ENCODE assay signal across 3 cellular contexts in genomic region chr14:65410640-65411039, GRCh38.
TF ChIP-seq lines count a peak whose summit lies in the region.

No MANE protein-coding gene starts in this region.

TF ChIP-seq in SK-N-SH, 30 proteins besides CTCF, POLR2A, EP300 and RAD21 (continues in another document):
- TF ChIP-seq JUND (IDR thresholded peaks at IDR 0.05) (no peak), TCF12 (IDR thresholded peaks at IDR 0.05) (no peak), IRF3 (IDR thresholded peaks at IDR 0.05; ENCODE audit: low read depth, low read length) (no peak), USF1 (IDR thresholded peaks at IDR 0.05; ENCODE audit: borderline replicate concordance, low read depth) (no peak), YY1 (IDR thresholded peaks at IDR 0.05; ENCODE audit: low read depth) (no peak), ZBTB33 (IDR thresholded peaks at IDR 0.05; ENCODE audit: borderline replicate concordance, low read depth) (no peak), REST (IDR thresholded peaks at IDR 0.05; ENCODE audit: low read depth, low read length) (no peak), CHD2 (IDR thresholded peaks at IDR 0.05; ENCODE audit: low read length, partially characterized antibody) (no peak), MAX (IDR thresholded peaks at IDR 0.05; ENCODE audit: low read depth) (no peak)

TF ChIP-seq in SK-N-SH treated with all-trans-retinoic acid at 6 μM for 48 hours, 23 proteins besides CTCF, POLR2A, EP300 and RAD21:
- TF ChIP-seq ARNTL (CRISPR knock-in tag; IDR thresholded peaks at IDR 0.05; ENCODE audit: borderline replicate concordance, low read depth) = no peak
- no peak for TF ChIP-seq TSHZ2 (CRISPR knock-in tag; IDR thresholded peaks at IDR 0.05)
- TF ChIP-seq SNAI2 (CRISPR knock-in tag; IDR thresholded peaks at IDR 0.05) = no peak
- TF ChIP-seq TOX (CRISPR knock-in tag; IDR thresholded peaks at IDR 0.05; ENCODE audit: borderline replicate concordance) = no peak
- TF ChIP-seq BACH2 (CRISPR knock-in tag; IDR thresholded peaks at IDR 0.05; ENCODE audit: borderline replicate concordance) = no peak
- no peak for TF ChIP-seq ISL1 (CRISPR knock-in tag; IDR thresholded peaks at IDR 0.05)

TF ChIP-seq in H1, 55 proteins besides CTCF, POLR2A, EP300 and RAD21:
- TF ChIP-seq HDAC2 (IDR thresholded peaks at IDR 0.05; ENCODE audit: borderline replicate concordance in 1 of 2, low read depth in 2 of 2, low read length in 2 of 2) (no peak), ZNF274 (IDR thresholded peaks at IDR 0.05; ENCODE audit: borderline replicate concordance, extremely low read depth, low read length) (no peak), POU5F1 (IDR thresholded peaks at IDR 0.05; ENCODE audit: low read depth, low read length) (no peak), KDM1A (IDR thresholded peaks at IDR 0.05; ENCODE audit: borderline replicate concordance, low read length) (peak; percentile 26; the same call in 1 of the 2 replicates)
